Comparison of ENCODE assay signal across 9 cellular contexts in genomic region chr5:81579525-81579924, GRCh38.
DNase-seq lines count a peak whose midpoint lies in the region; ATAC-seq and TF ChIP-seq lines count a peak whose summit lies in the region.
"Had no signal": no experiment of that assay in that cellular context is flagged by ENCODE, and none has a peak within 500 bp of the region (broad histone marks: within the 10 kb centered on the region; RNA-seq: fewer than 3 reads in every experiment).

No MANE protein-coding gene starts in this region.

- H3K9me3 ChIP-seq in Loucy (ENCODE audit: insufficient read depth, low read depth, low read length) (no peaks in the 10 kb centered on the region), tibial nerve (peaks cover 0 to 7% (median 0%) of the 10 kb centered on the region in 4 donors)

- intact Hi-C loops in activated CD4-positive, alpha-beta T cell treated with anti-CD3 and anti-CD28 coated beads for 36 hours (cut with DNase I, micrococcal nuclease), result loop anchor here in 1 of 2 experiments (1.0 kb wide), 1 partner anchor 19 kb away; no protein-coding TSS in a partner anchor
- intact Hi-C loops in posterior vena cava (cut with DNase I), result no loop called here

- no peak for TF ChIP-seq POLR2A in tibial nerve (IDR thresholded peaks at IDR 0.05)

- WGBS in tibial nerve, 2 donors, result 29 to 32% methylated on average over 1 of the region's 1 CpG

- H3K4me1 ChIP-seq in Loucy (ENCODE audit: insufficient read depth, low read length, poor library complexity, severe bottlenecking) (peaks cover 58% of the 10 kb centered on the region), tibial nerve (peaks cover 0 to 24% (median 0%) of the 10 kb centered on the region in 4 donors)

- peaks cover 2% of the 10 kb centered on the region for H3K36me3 Mint-ChIP-seq in activated CD4-positive, alpha-beta T cell treated with anti-CD3 and anti-CD28 coated beads for 36 hours (ENCODE audit: low read depth)
- peaks cover 3% of the 10 kb centered on the region for H3K36me3 Mint-ChIP-seq in neural crest cell (ENCODE audit: low read depth)

- peaks cover 22% of the 10 kb centered on the region for H4K20me1 ChIP-seq in Loucy (ENCODE audit: insufficient read depth, low read length, poor library complexity, severe bottlenecking)

- H2AFZ ChIP-seq in Loucy (ENCODE audit: low read length), result no peak overlapping the region

- H3K27ac ChIP-seq in tibial nerve, result peak overlapping the region in 1 of 4 donors; percentile 15

- H3K36me3 ChIP-seq in Loucy (ENCODE audit: insufficient read depth, low read length) (peaks cover 3% of the 10 kb centered on the region; the same call in 1 of the 2 replicates), tibial nerve (peaks cover 0 to 6% (median 0%) of the 10 kb centered on the region in 3 donors)

- H3K9me3 Mint-ChIP-seq in activated CD4-positive, alpha-beta T cell treated with anti-CD3 and anti-CD28 coated beads for 36 hours (ENCODE audit: low read depth), result no peaks in the 10 kb centered on the region
- H3K9me3 Mint-ChIP-seq in neural crest cell, result peaks cover 2% of the 10 kb centered on the region
- H3K9me3 Mint-ChIP-seq: stimulated activated naive CD8-positive, alpha-beta T cell treated with anti-CD3 and anti-CD28 coated beads, Interleukin-15, Interleukin-2, amounts not matched to agents 100 ng/mL and 50 ng/mL, for 24 hours had no signal

- H3K79me2 ChIP-seq in Loucy (ENCODE audit: insufficient read depth, low read length), result peaks cover 80% of the 10 kb centered on the region

- peaks cover 20% of the 10 kb centered on the region for H3K4me1 Mint-ChIP-seq in activated CD4-positive, alpha-beta T cell treated with anti-CD3 and anti-CD28 coated beads for 36 hours
- H3K4me1 Mint-ChIP-seq in neural crest cell, result peaks cover 18% of the 10 kb centered on the region

- H3K27me3 ChIP-seq in Loucy (ENCODE audit: insufficient read depth, low read length, poor library complexity, severe bottlenecking) (no peaks in the 10 kb centered on the region), tibial nerve (no peaks in the 10 kb centered on the region)

- H3K27me3 Mint-ChIP-seq in activated CD4-positive, alpha-beta T cell treated with anti-CD3 and anti-CD28 coated beads for 36 hours, result no peaks in the 10 kb centered on the region
- H3K27me3 Mint-ChIP-seq in neural crest cell (ENCODE audit: low read depth), result no peaks in the 10 kb centered on the region
- H3K27me3 Mint-ChIP-seq: stimulated activated naive CD8-positive, alpha-beta T cell treated with anti-CD3 and anti-CD28 coated beads, Interleukin-15, Interleukin-2, amounts not matched to agents 100 ng/mL and 50 ng/mL, for 24 hours had no signal

- TF ChIP-seq EP300 in tibial nerve (IDR thresholded peaks at IDR 0.05), result no peak

- POLR2A ChIA-PET in activated CD4-positive, alpha-beta T cell treated with anti-CD3 and anti-CD28 coated beads for 36 hours (lab: Charles Lee), result no interaction called here

- H3K9ac ChIP-seq in Loucy (ENCODE audit: low read depth, low read length, poor library complexity, severe bottlenecking), result peak overlapping the region; percentile 61

- no peak for TF ChIP-seq CTCF in Loucy (conservative IDR thresholded peaks at IDR 0.05; ENCODE audit: low read length)
- no peak for TF ChIP-seq CTCF in neural crest cell (conservative IDR thresholded peaks at IDR 0.05)
- no peak for TF ChIP-seq CTCF in tibial nerve (IDR thresholded peaks at IDR 0.05)

- CTCF ChIA-PET in activated CD4-positive, alpha-beta T cell treated with anti-CD3 and anti-CD28 coated beads for 36 hours (lab: Charles Lee), result interaction anchor here (0.6 to 1.1 kb wide), 5 partner anchors 10 to 225 kb away, joined by 3 to 5 read pairs (median 3); no protein-coding TSS in a partner anchor

- peak; percentile 51 for ATAC-seq in activated CD4-positive, alpha-beta T cell treated with anti-CD3 and anti-CD28 coated beads for 36 hours
- ATAC-seq in SK-N-SH treated with all-trans-retinoic acid at 6 μM for 48 hours, result peak; percentile 82
- ATAC-seq in HG03108 (IDR thresholded peaks at IDR 0.05; ENCODE audit: unreplicated experiment), result no peak

- no peak for DNase-seq in activated CD4-positive, alpha-beta T cell treated with anti-CD3 and anti-CD28 coated beads for 36 hours
- no peak for DNase-seq in activated CD4-positive, alpha-beta T cell treated with anti-CD3 and anti-CD28 coated beads for 4 hours
- DNase-seq in neural crest cell (ENCODE audit: low read depth, low spot score) (no peak), posterior vena cava (ENCODE audit: low spot score) (no peak), tibial nerve (ENCODE audit: low spot score in 2 of 2) (no peak)

- H3K9me2 ChIP-seq in Loucy (replicated peaks; ENCODE audit: low read depth, low read length), result no peaks in the 10 kb centered on the region

- peak overlapping the region; percentile 51 for H3K4me3 ChIP-seq in Loucy (ENCODE audit: low read length, poor library complexity, severe bottlenecking)
- no peak overlapping the region for H3K4me3 ChIP-seq in tibial nerve

- H3K4me3 Mint-ChIP-seq in activated CD4-positive, alpha-beta T cell treated with anti-CD3 and anti-CD28 coated beads for 36 hours, result no peak overlapping the region
- H3K4me3 Mint-ChIP-seq in neural crest cell, result no peak overlapping the region
- H3K4me3 Mint-ChIP-seq: stimulated activated naive CD8-positive, alpha-beta T cell treated with anti-CD3 and anti-CD28 coated beads, Interleukin-15, Interleukin-2, amounts not matched to agents 100 ng/mL and 50 ng/mL, for 24 hours had no signal

- peak overlapping the region; percentile 12 for H3K27ac Mint-ChIP-seq in activated CD4-positive, alpha-beta T cell treated with anti-CD3 and anti-CD28 coated beads for 36 hours
- H3K27ac Mint-ChIP-seq in neural crest cell (ENCODE audit: unreplicated experiment), result peak overlapping the region; percentile 32
- H3K27ac Mint-ChIP-seq: stimulated activated naive CD8-positive, alpha-beta T cell treated with anti-CD3 and anti-CD28 coated beads, Interleukin-15, Interleukin-2, amounts not matched to agents 100 ng/mL and 50 ng/mL, for 24 hours had no signal

- H3K4me2 ChIP-seq in Loucy (ENCODE audit: low read depth, low read length, poor library complexity, severe bottlenecking), result peak overlapping the region; percentile 72

- no peaks in the 10 kb centered on the region for H3F3A ChIP-seq in Loucy (ENCODE audit: low read depth)

TF ChIP-seq in SK-N-SH treated with all-trans-retinoic acid at 6 μM for 48 hours, 23 proteins besides CTCF, POLR2A, EP300 and RAD21 (continues in another document):
- no peak for TF ChIP-seq POU6F1 (CRISPR knock-in tag; IDR thresholded peaks at IDR 0.05; ENCODE audit: borderline replicate concordance, low read depth)
- no peak for TF ChIP-seq ZNF8 (CRISPR knock-in tag; IDR thresholded peaks at IDR 0.05)
- TF ChIP-seq BACH2 (CRISPR knock-in tag; IDR thresholded peaks at IDR 0.05; ENCODE audit: borderline replicate concordance), result no peak
- TF ChIP-seq RARB (CRISPR knock-in tag; IDR thresholded peaks at IDR 0.05), result no peak
- peak; percentile 60; the same call in 1 of the 2 replicates for TF ChIP-seq TSHZ2 (CRISPR knock-in tag; IDR thresholded peaks at IDR 0.05)
- TF ChIP-seq ISL1 (CRISPR knock-in tag; IDR thresholded peaks at IDR 0.05), result peak; percentile 35; the same call in 1 of the 2 replicates
- peak; percentile 77; the same call in 1 of the 2 replicates for TF ChIP-seq CSRNP3 (CRISPR knock-in tag; IDR thresholded peaks at IDR 0.05)
